In genomic region chr9:81557957-81558791, GRCh38 we compare ENCODE assay signal across 9 cellular contexts.
A peak's percentile ranks its signal among the peaks of the same experiment; 100 is the strongest.
DNase-seq lines count a peak whose midpoint lies in the region; ATAC-seq, FAIRE-seq and TF ChIP-seq lines count a peak whose summit lies in the region.
"Had no signal": no experiment of that assay in that cellular context is flagged by ENCODE, and none has a peak within 500 bp of the region (broad histone marks: within the 10 kb centered on the region; RNA-seq: fewer than 3 reads in every experiment).

No MANE protein-coding gene starts in this region.

- TF ChIP-seq CTCF in GM23338 (conservative IDR thresholded peaks at IDR 0.05; ENCODE audit: low read depth in 2 of 2) (no peak), astrocyte of the spinal cord (IDR thresholded peaks at IDR 0.05; ENCODE audit: low read depth, low read length) (no peak), keratinocyte (optimal IDR thresholded peaks at IDR 0.05 in 1 of 3, IDR thresholded peaks at IDR 0.05 in 1 of 3, conservative IDR thresholded peaks at IDR 0.05 in 1 of 3; ENCODE audit: extremely low read depth in 1 of 3, insufficient read depth in 2 of 3, low read length in 3 of 3) (no peak)

- FAIRE-seq in keratinocyte (lab: Jason Lieb, UNC) = peak; percentile 23

- H3K4me1 Mint-ChIP-seq in GM23338 (peaks cover 20% of the 10 kb centered on the region), T-helper 17 cell (no peaks in the 10 kb centered on the region)
- H3K4me1 Mint-ChIP-seq in stimulated activated memory B cell treated with anti-CD40 and anti-IgM and Interleukin-4, amounts not matched to agents 10 μg/mL and 1 μg/mL and 100 μg/mL, for 72 hours = peaks cover 35% of the 10 kb centered on the region

- H2AFZ ChIP-seq in GM23338 = peak overlapping the region; percentile 24; the same call in 1 of the 2 replicates
- H2AFZ ChIP-seq in keratinocyte (ENCODE audit: control insufficient read depth, low read length) = peak overlapping the region; percentile 60

- H3K4me1 ChIP-seq in GM23338 (ENCODE audit: insufficient read depth) (peaks cover 8% of the 10 kb centered on the region; the same call in 1 of the 2 replicates), keratinocyte (ENCODE audit: control insufficient read depth, extremely low read depth, insufficient read depth, low read length) (peaks cover 40% of the 10 kb centered on the region)

- no peaks in the 10 kb centered on the region for H4K20me1 ChIP-seq in GM23338 (replicated peaks; ENCODE audit: insufficient read depth)
- no peaks in the 10 kb centered on the region for H4K20me1 ChIP-seq in keratinocyte (ENCODE audit: control insufficient read depth, extremely low read depth, insufficient read depth, low read length)

- H3K4me3 ChIP-seq in GM23338 (no peak overlapping the region), astrocyte of the spinal cord (ENCODE audit: low read depth, low read length) (no peak overlapping the region), keratinocyte (ENCODE audit: control insufficient read depth in 2 of 3, extremely low read depth in 1 of 3, insufficient read depth in 2 of 3, low read depth in 1 of 3, low read length in 3 of 3) (no peak overlapping the region)

- H3K9me3 Mint-ChIP-seq in GM23338 = no peaks in the 10 kb centered on the region
- no peaks in the 10 kb centered on the region for H3K9me3 Mint-ChIP-seq in stimulated activated memory B cell treated with anti-CD40 and anti-IgM and Interleukin-4, amounts not matched to agents 10 μg/mL and 1 μg/mL and 100 μg/mL, for 72 hours

- H3K27ac ChIP-seq in GM23338 (ENCODE audit: low read depth) (no peak overlapping the region), keratinocyte (ENCODE audit: control insufficient read depth, insufficient read depth, low read length) (no peak overlapping the region)

- H3F3A ChIP-seq in GM23338 (replicated peaks; ENCODE audit: low read depth) = no peaks in the 10 kb centered on the region

- H3K27me3 ChIP-seq in GM23338 (ENCODE audit: insufficient read depth) = no peaks in the 10 kb centered on the region
- H3K27me3 ChIP-seq in keratinocyte (ENCODE audit: control insufficient read depth, extremely low read depth, insufficient read depth, low read length) = no peaks in the 10 kb centered on the region

- 0 out of 2 replicates have a peak, but pooled peaks cover 7% of the 10 kb centered on the region for H3K9me2 ChIP-seq in GM23338 (ENCODE audit: insufficient read depth)

- ATAC-seq in GM23338 = no peak
- ATAC-seq in stimulated activated memory B cell treated with anti-CD40 and anti-IgM and Interleukin-4, amounts not matched to agents 10 μg/mL and 1 μg/mL and 100 μg/mL, for 72 hours = no peak
- no peak for ATAC-seq in GM18907 (IDR thresholded peaks at IDR 0.05; ENCODE audit: unreplicated experiment)
- no peak for ATAC-seq in T-helper 17 cell

- no peaks in the 10 kb centered on the region for H3K36me3 Mint-ChIP-seq in GM23338 (ENCODE audit: low read depth)
- no peaks in the 10 kb centered on the region for H3K36me3 Mint-ChIP-seq in stimulated activated memory B cell treated with anti-CD40 and anti-IgM and Interleukin-4, amounts not matched to agents 10 μg/mL and 1 μg/mL and 100 μg/mL, for 72 hours
- no peaks in the 10 kb centered on the region for H3K36me3 Mint-ChIP-seq in T-helper 17 cell (ENCODE audit: low read depth)

- H3K9me3 ChIP-seq in keratinocyte (ENCODE audit: control insufficient read depth, low read depth, low read length) (no peaks in the 10 kb centered on the region), T-helper 17 cell (ENCODE audit: control insufficient read depth, low read length, poor library complexity, severe bottlenecking) (no peaks in the 10 kb centered on the region)

- H3K36me3 ChIP-seq in GM23338 (ENCODE audit: insufficient read depth) = no peaks in the 10 kb centered on the region
- H3K36me3 ChIP-seq in keratinocyte (ENCODE audit: control insufficient read depth in 2 of 2, extremely low read depth in 1 of 2, insufficient read depth in 2 of 2, low read length in 2 of 2) = no peaks in the 10 kb centered on the region

- H3K27me3 Mint-ChIP-seq in GM23338 (ENCODE audit: insufficient read depth, low read depth, poor library complexity) = peaks cover 4% of the 10 kb centered on the region
- H3K27me3 Mint-ChIP-seq in stimulated activated memory B cell treated with anti-CD40 and anti-IgM and Interleukin-4, amounts not matched to agents 10 μg/mL and 1 μg/mL and 100 μg/mL, for 72 hours = no peaks in the 10 kb centered on the region
- no peaks in the 10 kb centered on the region for H3K27me3 Mint-ChIP-seq in T-helper 17 cell

- H3K27ac Mint-ChIP-seq in GM23338 = no peak overlapping the region
- peak overlapping the region; percentile 61 for H3K27ac Mint-ChIP-seq in stimulated activated memory B cell treated with anti-CD40 and anti-IgM and Interleukin-4, amounts not matched to agents 10 μg/mL and 1 μg/mL and 100 μg/mL, for 72 hours
- H3K27ac Mint-ChIP-seq in T-helper 17 cell = no peak overlapping the region

- dilution Hi-C loops in keratinocyte (cut with MboI; ENCODE audit: extremely low pct_ligation_motif_present, low sequenced_read_pairs) = no loop called here

- H3K9me1 ChIP-seq in keratinocyte (ENCODE audit: control insufficient read depth, extremely low read depth, insufficient read depth, low read length) = no peaks in the 10 kb centered on the region

- H3K79me2 ChIP-seq in GM23338 (replicated peaks; ENCODE audit: insufficient read depth) (no peaks in the 10 kb centered on the region), keratinocyte (ENCODE audit: control insufficient read depth, insufficient read depth, low read length) (no peaks in the 10 kb centered on the region)

- DNase-seq in GM23338 (ENCODE audit: low spot score) (no peak), astrocyte of the spinal cord (ENCODE audit: low read depth, low spot score) (peak; percentile 85), keratinocyte (ENCODE audit: low read depth, low spot score) (no peak), SW 1271 (lab: John Stamatoyannopoulos, UW) (no peak), T-helper 17 cell (no peak)
- DNase-seq in activated T-cell treated with anti-CD3 and anti-CD28 coated beads, Interleukin-2, amount 50 U/mL, for 1 hour = no peak
- DNase-seq: activated T-cell treated with anti-CD3 and anti-CD28 coated beads, Interleukin-2, amount 50 U/mL, for 48 hours had no signal

- H3K9ac ChIP-seq in keratinocyte (ENCODE audit: control insufficient read depth, extremely low read depth, insufficient read depth, low read length) = no peak overlapping the region

- no peak overlapping the region for H3K4me2 ChIP-seq in GM23338
- H3K4me2 ChIP-seq in keratinocyte (ENCODE audit: control insufficient read depth, extremely low read depth, insufficient read depth, low read depth, low read length) = peak overlapping the region; percentile 29

- H3K4me3 Mint-ChIP-seq in GM23338 (no peak overlapping the region), T-helper 17 cell (no peak overlapping the region)
- H3K4me3 Mint-ChIP-seq in stimulated activated memory B cell treated with anti-CD40 and anti-IgM and Interleukin-4, amounts not matched to agents 10 μg/mL and 1 μg/mL and 100 μg/mL, for 72 hours = no peak overlapping the region

- in situ Hi-C loops in astrocyte of the spinal cord (cut with HindIII; ENCODE audit: low sequenced_read_pairs) = no loop called here

TF ChIP-seq in GM23338, 12 proteins besides CTCF, POLR2A, EP300 and RAD21 (continues in another document):
- TF ChIP-seq JUNB (IDR thresholded peaks at IDR 0.05; ENCODE audit: unreplicated experiment) (no peak), ZNF331 (CRISPR knock-in tag; IDR thresholded peaks at IDR 0.05; ENCODE audit: low read depth) (no peak), ZNF114 (CRISPR knock-in tag; IDR thresholded peaks at IDR 0.05) (no peak), EZH2phosphoT487 (IDR thresholded peaks at IDR 0.05; ENCODE audit: unreplicated experiment) (no peak), EZH2 (IDR thresholded peaks at IDR 0.05; ENCODE audit: low read depth, unreplicated experiment) (no peak)
